ENCODE assay signal across 24 cellular contexts in the genomic region with DNA sequence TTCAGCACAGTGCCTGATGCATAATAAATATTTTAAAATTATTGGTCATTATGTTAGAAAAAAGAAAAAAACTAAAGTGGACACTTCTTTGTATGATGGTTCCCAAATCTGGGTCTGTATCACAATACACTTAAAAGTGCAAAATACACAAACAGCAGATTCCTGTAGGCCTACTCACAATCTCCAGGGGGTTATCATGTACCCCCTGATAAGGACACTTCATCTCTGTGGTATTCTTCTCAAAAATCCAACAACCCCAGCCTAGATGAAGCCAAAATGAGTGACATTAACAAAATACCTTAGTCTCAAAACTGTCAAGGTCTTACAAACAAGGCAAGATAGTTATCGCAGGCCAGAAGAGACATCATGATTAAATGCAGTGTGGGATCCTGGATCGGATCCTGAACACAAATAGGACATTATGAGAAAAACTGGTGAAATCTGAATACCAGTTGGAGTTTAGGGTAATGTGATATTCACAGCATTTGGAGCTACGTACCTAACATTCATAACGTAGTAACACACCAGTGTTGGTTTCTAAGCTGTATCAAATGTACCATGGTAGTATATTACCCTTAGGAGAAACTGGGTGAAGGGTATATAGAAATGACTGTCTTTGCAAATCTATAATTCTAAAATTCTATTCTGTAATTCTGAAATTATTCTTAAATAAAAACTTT. TPM values are rescaled to one million over a fixed set of nuclear protein-coding genes. Genes with fewer than 3 reads are reported as not detected.
DNase-seq lines count a peak whose midpoint lies in the region; ATAC-seq, FAIRE-seq and TF ChIP-seq lines count a peak whose summit lies in the region.
"Had no signal": no experiment of that assay in that cellular context is flagged by ENCODE, and none has a peak within 500 bp of the region (broad histone marks: within the 10 kb centered on the region; RNA-seq: fewer than 3 reads in every experiment).

No MANE protein-coding gene starts in this region.

- H3K9me3 ChIP-seq in A549 = no peaks in the 10 kb centered on the region
- H3K9me3 ChIP-seq: BLaER1 treated with 17β-estradiol and CSF1 and Interleukin-3, amounts not matched to agents 10 nM and 100 nM had no signal

- no peak for FAIRE-seq in A549 (lab: Jason Lieb, UNC)
- FAIRE-seq: D721Med, GM12878 had no signal

- H3K4me1 ChIP-seq in A549 = peaks cover 54% of the 10 kb centered on the region

- no peak overlapping the region for H3K4me3 ChIP-seq in A549
- H3K4me3 ChIP-seq in fibroblast of the aortic adventitia (ENCODE audit: low read depth, low read length) = no peak overlapping the region
- H3K4me3 ChIP-seq: BLaER1 treated with 17β-estradiol and CSF1 and Interleukin-3, amounts not matched to agents 10 nM and 100 nM; GM12878 had no signal

- TF ChIP-seq POLR2A in A549 (IDR thresholded peaks at IDR 0.05; ENCODE audit: low read length) = no peak

- ATAC-seq in A549 = no peak
- ATAC-seq: GM12878, PC-3 had no signal

- in situ Hi-C loops in GM13976 (cut with MboI; ENCODE audit: low sequenced_read_pairs, unreplicated experiment) = no loop called here

- H3K4me2 ChIP-seq in A549 = peak overlapping the region; percentile 20; the same call in 1 of the 3 replicates
- H3K4me2 ChIP-seq: BLaER1 treated with 17β-estradiol and CSF1 and Interleukin-3, amounts not matched to agents 10 nM and 100 nM; KMS-11 had no signal

- TF ChIP-seq CTCF in A549 (IDR thresholded peaks at IDR 0.05) (no peak), fibroblast of the aortic adventitia (IDR thresholded peaks at IDR 0.05; ENCODE audit: insufficient read depth, low read length) (no peak), GM13976 (IDR thresholded peaks at IDR 0.05; ENCODE audit: borderline replicate concordance, control extremely low read depth, extremely low read depth, insufficient read depth, missing control alignments) (no peak)

- no peak for TF ChIP-seq RAD21 in A549 (conservative IDR thresholded peaks at IDR 0.05 in 1 of 2, IDR thresholded peaks at IDR 0.05 in 1 of 2)

- WGBS in A549 (ENCODE audit: missing lambda C conversion rate) = 79% methylated on average over 4 of the region's 4 CpGs

- CTCF ChIA-PET in A549 (lab: Yijun Ruan, JAX) = no interaction called here

- no peak for TF ChIP-seq EP300 in A549 (IDR thresholded peaks at IDR 0.05)

- DNase-seq in A549 (ENCODE audit: low read depth in 1 of 2, low spot score in 1 of 2) = no peak
- peak; percentile 32 for DNase-seq in EL
- DNase-seq in NCI-H226 = peak; percentile 59
- DNase-seq in fibroblast of the aortic adventitia (ENCODE audit: low read depth) = peak; percentile 15
- DNase-seq in NCI-H1436 (lab: John Stamatoyannopoulos, UW) = no peak
- no peak for DNase-seq in mucosa of gallbladder (ENCODE audit: low spot score)
- no peak for DNase-seq in GM13976 (ENCODE audit: low spot score)
- no peak for DNase-seq in NCI-H1417 treated with DMSO at 0.1 percent for 48 hours (lab: John Stamatoyannopoulos, UW)
- DNase-seq: AML-193; CD4-positive, alpha-beta T cell; GDM1; NCI-H1048; NCI-H1417; NCI-H187; NCI-H2081 treated with DMSO at 0.1 percent for 48 hours; NCI-H446 treated with DMSO at 0.1 percent for 48 hours; NCI-H526; NCI-H82; NK-92 treated with Interleukin-12 subunit alpha and Interleukin-12 subunit beta, amount 100 ng/mL, for 24 hours; PC-3 had no signal

- peak overlapping the region; percentile 25 to 64; a peak in 2 of 6 replicates for H3K27ac ChIP-seq in A549
- H3K27ac ChIP-seq: BLaER1 treated with 17β-estradiol and CSF1 and Interleukin-3, amounts not matched to agents 10 nM and 100 nM; KMS-11 had no signal

- POLR2A ChIA-PET in A549 (lab: Yijun Ruan, JAX) = no interaction called here

TF ChIP-seq in A549, 52 proteins besides CTCF, POLR2A, EP300 and RAD21 (continues in another document):
- no peak for TF ChIP-seq MYC (IDR thresholded peaks at IDR 0.05; ENCODE audit: borderline replicate concordance, low read length)
- TF ChIP-seq E2F6 (IDR thresholded peaks at IDR 0.05; ENCODE audit: borderline replicate concordance, low read depth) = no peak
- no peak for TF ChIP-seq SMC3 (IDR thresholded peaks at IDR 0.05)
- no peak for TF ChIP-seq JUN (IDR thresholded peaks at IDR 0.05)
- no peak for TF ChIP-seq HDAC2 (IDR thresholded peaks at IDR 0.05)
- TF ChIP-seq KDM5A (IDR thresholded peaks at IDR 0.05) = no peak
- no peak for TF ChIP-seq ESRRA (IDR thresholded peaks at IDR 0.05; ENCODE audit: borderline replicate concordance, low read length)
- TF ChIP-seq HOXB5 (CRISPR knock-in tag; IDR thresholded peaks at IDR 0.05) = no peak
- TF ChIP-seq RFX5 (IDR thresholded peaks at IDR 0.05) = no peak
- TF ChIP-seq, protein P1, sequence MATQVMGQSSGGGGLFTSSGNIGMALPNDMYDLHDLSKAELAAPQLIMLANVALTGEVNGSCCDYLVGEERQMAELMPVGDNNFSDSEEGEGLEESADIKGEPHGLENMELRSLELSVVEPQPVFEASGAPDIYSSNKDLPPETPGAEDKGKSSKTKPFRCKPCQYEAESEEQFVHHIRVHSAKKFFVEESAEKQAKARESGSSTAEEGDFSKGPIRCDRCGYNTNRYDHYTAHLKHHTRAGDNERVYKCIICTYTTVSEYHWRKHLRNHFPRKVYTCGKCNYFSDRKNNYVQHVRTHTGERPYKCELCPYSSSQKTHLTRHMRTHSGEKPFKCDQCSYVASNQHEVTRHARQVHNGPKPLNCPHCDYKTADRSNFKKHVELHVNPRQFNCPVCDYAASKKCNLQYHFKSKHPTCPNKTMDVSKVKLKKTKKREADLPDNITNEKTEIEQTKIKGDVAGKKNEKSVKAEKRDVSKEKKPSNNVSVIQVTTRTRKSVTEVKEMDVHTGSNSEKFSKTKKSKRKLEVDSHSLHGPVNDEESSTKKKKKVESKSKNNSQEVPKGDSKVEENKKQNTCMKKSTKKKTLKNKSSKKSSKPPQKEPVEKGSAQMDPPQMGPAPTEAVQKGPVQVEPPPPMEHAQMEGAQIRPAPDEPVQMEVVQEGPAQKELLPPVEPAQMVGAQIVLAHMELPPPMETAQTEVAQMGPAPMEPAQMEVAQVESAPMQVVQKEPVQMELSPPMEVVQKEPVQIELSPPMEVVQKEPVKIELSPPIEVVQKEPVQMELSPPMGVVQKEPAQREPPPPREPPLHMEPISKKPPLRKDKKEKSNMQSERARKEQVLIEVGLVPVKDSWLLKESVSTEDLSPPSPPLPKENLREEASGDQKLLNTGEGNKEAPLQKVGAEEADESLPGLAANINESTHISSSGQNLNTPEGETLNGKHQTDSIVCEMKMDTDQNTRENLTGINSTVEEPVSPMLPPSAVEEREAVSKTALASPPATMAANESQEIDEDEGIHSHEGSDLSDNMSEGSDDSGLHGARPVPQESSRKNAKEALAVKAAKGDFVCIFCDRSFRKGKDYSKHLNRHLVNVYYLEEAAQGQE (IDR thresholded peaks at IDR 0.05) = no peak
- no peak for TF ChIP-seq ATOH8 (CRISPR knock-in tag; IDR thresholded peaks at IDR 0.05; ENCODE audit: low read depth)
- no peak for TF ChIP-seq NR3C1 (IDR thresholded peaks at IDR 0.05)
- no peak for TF ChIP-seq MAX (IDR thresholded peaks at IDR 0.05)
- no peak for TF ChIP-seq RNF2 (IDR thresholded peaks at IDR 0.05; ENCODE audit: borderline replicate concordance, low read depth)
- TF ChIP-seq, protein P2, sequence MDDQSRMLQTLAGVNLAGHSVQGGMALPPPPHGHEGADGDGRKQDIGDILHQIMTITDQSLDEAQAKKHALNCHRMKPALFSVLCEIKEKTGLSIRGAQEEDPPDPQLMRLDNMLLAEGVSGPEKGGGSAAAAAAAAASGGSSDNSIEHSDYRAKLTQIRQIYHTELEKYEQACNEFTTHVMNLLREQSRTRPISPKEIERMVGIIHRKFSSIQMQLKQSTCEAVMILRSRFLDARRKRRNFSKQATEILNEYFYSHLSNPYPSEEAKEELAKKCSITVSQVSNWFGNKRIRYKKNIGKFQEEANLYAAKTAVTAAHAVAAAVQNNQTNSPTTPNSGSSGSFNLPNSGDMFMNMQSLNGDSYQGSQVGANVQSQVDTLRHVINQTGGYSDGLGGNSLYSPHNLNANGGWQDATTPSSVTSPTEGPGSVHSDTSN (IDR thresholded peaks at IDR 0.05) = no peak

RNA-seq across cellular contexts. Expression of gene NSUN6, which starts 45.2 kb away (rescaled TPM):
- polyA plus RNA-seq in A549 (2011; rRNA removed) = 11.7 and 14.7 TPM in 2 replicates
- 2.9 and 3.0 TPM in 2 replicates for polyA plus RNA-seq in A549 (2012; cell fraction: cytosol; rRNA removed)
- 2.6 and 5.7 TPM in 2 replicates for polyA plus RNA-seq in A549 (2012; cell fraction: nucleus; rRNA removed)
- polyA plus RNA-seq in A549 (2017; fragmentation: RNase III; extraction: RNeasy Plus Mini Kit Qiagen cat#74134 plus additional on column Dnase treatment) = 6.3 to 6.5 TPM (median 6.5 TPM) in 3 replicates
- 9.0 and 12.6 TPM in 2 replicates for polyA minus RNA-seq in A549 (2011; rRNA and poly(A)+ RNA removed)
- total RNA-seq in fibroblast of the aortic adventitia (ENCODE audit: low replicate concordance) = 12.3 and 23.4 TPM in 2 replicates
- total RNA-seq in mucosa of gallbladder = 13.5 TPM

RNA-seq across cellular contexts. Expression of gene ARL5B, which starts 53.0 kb away (rescaled TPM):
- polyA plus RNA-seq in A549 (2011; rRNA removed) (16.0 and 24.5 TPM in 2 replicates), A549 (2017; fragmentation: RNase III; extraction: RNeasy Plus Mini Kit Qiagen cat#74134 plus additional on column Dnase treatment) (8.0 to 8.8 TPM (median 8.1 TPM) in 3 replicates)
- 2.0 and 2.5 TPM in 2 replicates for polyA plus RNA-seq in A549 (2012; cell fraction: cytosol; rRNA removed)
- 2.7 and 5.1 TPM in 2 replicates for polyA plus RNA-seq in A549 (2012; cell fraction: nucleus; rRNA removed)
- 7.9 and 8.1 TPM in 2 replicates for polyA minus RNA-seq in A549 (2011; rRNA and poly(A)+ RNA removed)
- total RNA-seq in fibroblast of the aortic adventitia (ENCODE audit: low replicate concordance) (11.6 and 18.0 TPM in 2 replicates), mucosa of gallbladder (15.0 TPM)

Comparison
In these comparisons a context has a peak if more than half of its experiments do, and no peak if none do; other contexts are left out.
1. DNase-seq: peak in EL (single experiment), NCI-H226 (single experiment) and fibroblast of the aortic adventitia (single experiment); none in A549 (0 of 2), NCI-H1436 (single experiment), mucosa of gallbladder (single experiment), GM13976 (single experiment) and NCI-H1417 treated with DMSO at 0.1 percent for 48 hours (single experiment).